In the genomic region with DNA sequence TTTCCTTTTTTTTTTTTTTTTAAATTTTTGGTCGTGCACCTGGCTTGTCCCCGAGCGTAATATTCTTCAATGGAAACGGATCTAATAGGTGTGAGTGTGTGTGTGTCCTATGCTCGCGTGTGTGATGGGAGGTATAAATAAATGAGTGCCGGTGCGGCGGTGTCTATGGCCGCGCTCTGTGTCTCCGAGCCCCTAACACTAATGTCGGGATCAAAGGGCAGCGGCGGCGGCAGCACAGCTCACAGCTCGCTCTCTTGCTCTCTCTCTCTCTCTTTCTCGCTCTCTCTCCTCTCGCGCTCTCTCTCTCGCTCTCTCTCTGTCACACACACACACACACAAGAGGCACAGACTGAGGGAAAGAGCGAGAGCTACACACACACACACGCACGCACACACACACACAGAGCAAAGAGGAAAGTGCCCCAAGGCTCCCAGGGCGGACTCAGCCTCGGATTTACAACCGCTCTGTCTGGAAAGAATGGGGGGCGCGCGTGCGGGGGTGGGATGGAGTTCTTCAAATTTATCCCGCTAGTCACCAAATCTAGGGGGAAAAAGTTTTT, we compare ENCODE assay signal across 8 cellular contexts. TPM values are rescaled to one million over a fixed set of nuclear protein-coding genes. Genes with fewer than 3 reads are reported as not detected.
DNase-seq lines count a peak whose midpoint lies in the region; ATAC-seq and TF ChIP-seq lines count a peak whose summit lies in the region.

A gene with protein sequence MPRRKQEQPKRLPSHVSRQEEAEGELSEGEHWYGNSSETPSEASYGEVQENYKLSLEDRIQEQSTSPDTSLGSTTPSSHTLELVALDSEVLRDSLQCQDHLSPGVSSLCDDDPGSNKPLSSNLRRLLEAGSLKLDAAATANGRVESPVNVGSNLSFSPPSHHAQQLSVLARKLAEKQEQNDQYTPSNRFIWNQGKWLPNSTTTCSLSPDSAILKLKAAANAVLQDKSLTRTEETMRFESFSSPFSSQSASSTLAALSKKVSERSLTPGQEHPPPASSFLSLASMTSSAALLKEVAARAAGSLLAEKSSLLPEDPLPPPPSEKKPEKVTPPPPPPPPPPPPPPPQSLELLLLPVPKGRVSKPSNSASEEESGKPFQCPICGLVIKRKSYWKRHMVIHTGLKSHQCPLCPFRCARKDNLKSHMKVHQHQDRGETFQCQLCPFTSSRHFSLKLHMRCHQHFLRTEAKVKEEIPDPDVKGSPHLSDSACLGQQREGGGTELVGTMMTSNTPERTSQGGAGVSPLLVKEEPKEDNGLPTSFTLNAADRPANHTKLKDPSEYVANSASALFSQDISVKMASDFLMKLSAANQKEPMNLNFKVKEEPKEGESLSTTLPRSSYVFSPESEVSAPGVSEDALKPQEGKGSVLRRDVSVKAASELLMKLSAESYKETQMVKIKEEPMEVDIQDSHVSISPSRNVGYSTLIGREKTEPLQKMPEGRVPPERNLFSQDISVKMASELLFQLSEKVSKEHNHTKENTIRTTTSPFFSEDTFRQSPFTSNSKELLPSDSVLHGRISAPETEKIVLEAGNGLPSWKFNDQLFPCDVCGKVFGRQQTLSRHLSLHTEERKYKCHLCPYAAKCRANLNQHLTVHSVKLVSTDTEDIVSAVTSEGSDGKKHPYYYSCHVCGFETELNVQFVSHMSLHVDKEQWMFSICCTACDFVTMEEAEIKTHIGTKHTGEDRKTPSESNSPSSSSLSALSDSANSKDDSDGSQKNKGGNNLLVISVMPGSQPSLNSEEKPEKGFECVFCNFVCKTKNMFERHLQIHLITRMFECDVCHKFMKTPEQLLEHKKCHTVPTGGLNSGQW (minus strand): TSS at position 206 of the 560 bp plus-strand sequence. CDS start 416 bp downstream, outside the sequence.

- no peaks in the 10 kb centered on the region for H3K9me3 Mint-ChIP-seq in endothelial cell (ENCODE audit: unreplicated experiment)

- H3K27me3 Mint-ChIP-seq in endothelial cell (ENCODE audit: unreplicated experiment): peaks cover 15% of the 10 kb centered on the region

- H3K4me3 Mint-ChIP-seq in endothelial cell (ENCODE audit: unreplicated experiment): peak within 1 kb of the TSS; percentile 95

- H3K27ac Mint-ChIP-seq in endothelial cell (ENCODE audit: unreplicated experiment): peak within 1 kb of the TSS; percentile 96

- H3K4me1 Mint-ChIP-seq in endothelial cell (ENCODE audit: unreplicated experiment): peaks cover 28% of the 10 kb centered on the region

- peaks cover 3% of the 10 kb centered on the region for H3K36me3 ChIP-seq in mesodermal cell (ENCODE audit: control insufficient read depth, insufficient read depth, low read length)

- peaks cover 6% of the 10 kb centered on the region for H3K4me1 ChIP-seq in mesodermal cell (ENCODE audit: control insufficient read depth, insufficient read depth, low read length, poor library complexity, severe bottlenecking)

- 0 to 1% methylated on average over 11 to 15 of the region's 32 CpGs for WGBS in mesodermal cell (ENCODE audit: insufficient coverage in 2 of 2), 2 experiments

- peak within 1 kb of the TSS; percentile 86 for H3K27ac ChIP-seq in mesodermal cell (ENCODE audit: low read depth, low read length, severe bottlenecking)

- no peaks in the 10 kb centered on the region for H3K9me3 ChIP-seq in mesodermal cell (ENCODE audit: control insufficient read depth, low read length)

- peak within 1 kb of the TSS; percentile 88 for H3K4me3 ChIP-seq in mesodermal cell (ENCODE audit: extremely low read depth, insufficient read depth, low read length, poor library complexity, severe bottlenecking)

- TF ChIP-seq CTCF in endothelial cell (IDR thresholded peaks at IDR 0.05; ENCODE audit: unreplicated experiment): no peak

- peak; percentile 38 for ATAC-seq in HG03025 (IDR thresholded peaks at IDR 0.05; ENCODE audit: low FRiP score, unreplicated experiment)

- peaks cover 6% of the 10 kb centered on the region for H3K36me3 Mint-ChIP-seq in endothelial cell (ENCODE audit: low read depth, unreplicated experiment)

- DNase-seq in NCI-H2107 treated with DMSO at 0.1 percent for 48 hours (lab: John Stamatoyannopoulos, UW; ENCODE audit: unreplicated experiment): peak; percentile 27
- no peak for DNase-seq in NCI-H2107 (lab: John Stamatoyannopoulos, UW)
- peak; percentile 72 for DNase-seq in NCI-H748 (lab: John Stamatoyannopoulos, UW; ENCODE audit: unreplicated experiment)
- peak; percentile 21 for DNase-seq in activated CD8-positive, alpha-beta memory T cell treated with anti-CD3 and anti-CD28 coated beads, Interleukin-2, amount 50 U/mL, for 24 hours (ENCODE audit: extremely low read depth)
- DNase-seq in endothelial cell (ENCODE audit: low spot score): peak; percentile 63
- DNase-seq in stimulated activated CD8-positive, alpha-beta memory T cell treated with anti-CD3 and anti-CD28 coated beads, Interleukin-15, amount 100 ng/mL, for 48 hours (ENCODE audit: low read depth in 2 of 2): peak; percentile 32 to 48

RNA-seq across cellular contexts. Expression of the gene that starts here (rescaled TPM):
- total RNA-seq in endothelial cell (ENCODE audit: unreplicated experiment): 22.8 TPM
- polyA plus RNA-seq in mesodermal cell (2013, experiment 1 of 2): 16.4 TPM
- 10.0 TPM for polyA plus RNA-seq in mesodermal cell (2013, experiment 2 of 2)
